1 cellular context compared by ENCODE assay signal in genomic region chr10:11255156-11255555, GRCh38.
TF ChIP-seq lines count a peak whose summit lies in the region.

No MANE protein-coding gene starts in this region.

TF ChIP-seq in GM12878, 131 proteins besides CTCF, POLR2A, EP300 and RAD21:
- no peak for TF ChIP-seq ZNF217 (IDR thresholded peaks at IDR 0.05)
- TF ChIP-seq EED (IDR thresholded peaks at IDR 0.05; ENCODE audit: low read depth), result no peak
- TF ChIP-seq HDAC2 (IDR thresholded peaks at IDR 0.05), result no peak
